Comparison of ENCODE assay signal across 24 cellular contexts in genomic region chr18:48111547-48111946, GRCh38.
"Had no signal": no experiment of that assay in that cellular context is flagged by ENCODE, and none has a peak within 500 bp of the region (broad histone marks: within the 10 kb centered on the region; RNA-seq: fewer than 3 reads in every experiment).

No MANE protein-coding gene starts in this region.

- H3K36me3 ChIP-seq: SJCRH30 had no signal

- H3K27ac Mint-ChIP-seq: IgD-negative memory B cell had no signal

- H3K4me2 ChIP-seq: KMS-11 had no signal

- H3K9ac ChIP-seq: KMS-11 had no signal

- H3K36me3 Mint-ChIP-seq: IgD-negative memory B cell had no signal

- DNase-seq: Kasumi-1, MV-4-11, NCI-H1048, NCI-H1105, NCI-H1417, NCI-H1436 treated with DMSO at 0.1 percent for 48 hours, NCI-H1694, NCI-H187 treated with DMSO at 0.1 percent for 48 hours, NCI-H2081, NCI-H2107, NCI-H2227 treated with DMSO at 0.1 percent for 48 hours, NCI-H524, NCI-H526 treated with DMSO at 0.1 percent for 48 hours, NCI-H748 treated with DMSO at 0.1 percent for 48 hours, PC-3, SHP77 treated with DMSO at 0.1 percent for 48 hours, SJCRH30 had no signal

- H3K27ac ChIP-seq: KMS-11, SJCRH30 had no signal

- H3K4me1 Mint-ChIP-seq: IgD-negative memory B cell had no signal

- H3K9me3 ChIP-seq: SJCRH30 had no signal

- H3K27me3 ChIP-seq: SJCRH30 had no signal

- H3K4me3 Mint-ChIP-seq: IgD-negative memory B cell had no signal

- H3K4me1 ChIP-seq: SJCRH30 had no signal

- H3K4me3 ChIP-seq: K562, SJCRH30 had no signal

- ATAC-seq: HepG2, K562, Panc1, PC-3, Right ventricle myocardium inferior, SK-N-SH treated with all-trans-retinoic acid at 6 μM for 48 hours had no signal
